ENCODE assay signal across 1 cellular context in the genomic region with DNA sequence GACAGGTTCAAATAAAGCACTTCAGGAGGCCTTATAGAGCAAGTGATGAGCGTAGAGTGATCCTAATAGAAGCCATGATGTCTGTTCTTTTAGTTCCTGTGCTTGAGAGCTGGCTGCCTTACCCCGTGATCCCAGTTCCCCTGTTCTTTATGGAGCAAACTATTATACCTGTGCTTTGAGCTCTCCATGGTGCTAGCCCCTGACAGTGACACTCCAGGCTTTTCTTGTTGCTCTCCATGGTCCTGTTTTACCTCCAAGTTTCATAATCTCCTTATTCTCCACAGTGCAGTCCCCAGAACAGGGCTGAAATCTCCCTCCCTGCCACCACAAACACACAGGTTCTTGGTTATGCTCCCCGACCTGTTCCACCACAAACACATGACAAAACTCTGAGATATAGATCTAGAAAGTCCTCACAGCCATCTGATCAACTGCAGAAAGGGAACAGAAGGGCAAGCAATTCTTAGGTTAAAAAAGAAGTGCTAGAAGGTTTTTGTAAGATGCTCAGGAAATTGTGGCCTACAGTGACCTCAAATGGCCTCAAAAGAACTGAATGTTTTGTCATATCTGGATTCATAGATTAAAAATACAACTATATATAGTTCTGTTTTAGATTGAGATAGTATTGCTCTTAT.
A peak's percentile ranks its signal among the peaks of the same experiment; 100 is the strongest.
TF ChIP-seq lines count a peak whose summit lies in the region.

No MANE protein-coding gene starts in this region.

TF ChIP-seq in HepG2, 621 proteins besides CTCF, POLR2A, EP300 and RAD21 (continued from another document and continues in another):
- TF ChIP-seq ZNF333 (CRISPR knock-in tag; IDR thresholded peaks at IDR 0.05; ENCODE audit: borderline replicate concordance) (0 out of 2 replicates have a peak, but pooled peaks have one; percentile 44), THYN1 (CRISPR knock-in tag; IDR thresholded peaks at IDR 0.05; ENCODE audit: borderline replicate concordance, low read depth) (no peak), ONECUT2 (CRISPR knock-in tag; IDR thresholded peaks at IDR 0.05) (peak; percentile 71), CENPX (CRISPR knock-in tag; IDR thresholded peaks at IDR 0.05) (no peak), YEATS2 (CRISPR knock-in tag; IDR thresholded peaks at IDR 0.05; ENCODE audit: borderline replicate concordance) (peak; percentile 89; the same call in 1 of the 2 replicates), ATAD3A (CRISPR knock-in tag; IDR thresholded peaks at IDR 0.05) (peak; percentile 82; the same call in 1 of the 2 replicates), ZNF619 (CRISPR knock-in tag; IDR thresholded peaks at IDR 0.05) (no peak), ARHGAP35 (CRISPR knock-in tag; IDR thresholded peaks at IDR 0.05; ENCODE audit: borderline replicate concordance) (peak; percentile 89; the same call in 1 of the 2 replicates), CCDC6 (CRISPR knock-in tag; IDR thresholded peaks at IDR 0.05) (peak; percentile 64; the same call in 1 of the 2 replicates), DR1 (CRISPR knock-in tag; IDR thresholded peaks at IDR 0.05) (peak; percentile 53; the same call in 1 of the 2 replicates), ZNF430 (CRISPR knock-in tag; IDR thresholded peaks at IDR 0.05) (peak; percentile 96), RFX3 (CRISPR knock-in tag; IDR thresholded peaks at IDR 0.05) (peak; percentile 62; the same call in 1 of the 2 replicates), HOXA3 (CRISPR knock-in tag; IDR thresholded peaks at IDR 0.05) (0 out of 2 replicates have a peak, but pooled peaks have one; percentile 48), SNAI1 (CRISPR knock-in tag; IDR thresholded peaks at IDR 0.05; ENCODE audit: borderline replicate concordance) (peak; percentile 93), RELA (CRISPR knock-in tag; IDR thresholded peaks at IDR 0.05) (no peak), ZNF749 (CRISPR knock-in tag; IDR thresholded peaks at IDR 0.05; ENCODE audit: borderline replicate concordance) (peak; percentile 92), ZFP62 (CRISPR knock-in tag; IDR thresholded peaks at IDR 0.05) (no peak), ZNF317 (CRISPR knock-in tag; IDR thresholded peaks at IDR 0.05) (peak; percentile 81), ZNF674 (CRISPR knock-in tag; IDR thresholded peaks at IDR 0.05; ENCODE audit: low read depth) (no peak), ZNF205 (CRISPR knock-in tag; IDR thresholded peaks at IDR 0.05) (peak; percentile 92), EHMT2 (IDR thresholded peaks at IDR 0.05; ENCODE audit: borderline replicate concordance, low read depth, low read length) (peak; percentile 99), JUN (CRISPR knock-in tag; IDR thresholded peaks at IDR 0.05) (no peak), TOPORS (CRISPR knock-in tag; IDR thresholded peaks at IDR 0.05) (peak; percentile 83; the same call in 1 of the 2 replicates), ZNF546 (CRISPR knock-in tag; conservative IDR thresholded peaks at IDR 0.05) (0 out of 2 replicates have a peak, but pooled peaks have one; percentile 60), ZNF570 (CRISPR knock-in tag; IDR thresholded peaks at IDR 0.05; ENCODE audit: borderline replicate concordance) (no peak), ZNF891 (CRISPR knock-in tag; IDR thresholded peaks at IDR 0.05) (no peak), ZNF44 (CRISPR knock-in tag; IDR thresholded peaks at IDR 0.05) (peak; percentile 66; the same call in 1 of the 2 replicates), ZNF446 (CRISPR knock-in tag; IDR thresholded peaks at IDR 0.05) (peak; percentile 95), MIER2 (CRISPR knock-in tag; IDR thresholded peaks at IDR 0.05) (peak; percentile 100)
- TF ChIP-seq, protein P1, sequence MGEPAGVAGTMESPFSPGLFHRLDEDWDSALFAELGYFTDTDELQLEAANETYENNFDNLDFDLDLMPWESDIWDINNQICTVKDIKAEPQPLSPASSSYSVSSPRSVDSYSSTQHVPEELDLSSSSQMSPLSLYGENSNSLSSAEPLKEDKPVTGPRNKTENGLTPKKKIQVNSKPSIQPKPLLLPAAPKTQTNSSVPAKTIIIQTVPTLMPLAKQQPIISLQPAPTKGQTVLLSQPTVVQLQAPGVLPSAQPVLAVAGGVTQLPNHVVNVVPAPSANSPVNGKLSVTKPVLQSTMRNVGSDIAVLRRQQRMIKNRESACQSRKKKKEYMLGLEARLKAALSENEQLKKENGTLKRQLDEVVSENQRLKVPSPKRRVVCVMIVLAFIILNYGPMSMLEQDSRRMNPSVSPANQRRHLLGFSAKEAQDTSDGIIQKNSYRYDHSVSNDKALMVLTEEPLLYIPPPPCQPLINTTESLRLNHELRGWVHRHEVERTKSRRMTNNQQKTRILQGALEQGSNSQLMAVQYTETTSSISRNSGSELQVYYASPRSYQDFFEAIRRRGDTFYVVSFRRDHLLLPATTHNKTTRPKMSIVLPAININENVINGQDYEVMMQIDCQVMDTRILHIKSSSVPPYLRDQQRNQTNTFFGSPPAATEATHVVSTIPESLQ (CRISPR knock-in tag; conservative IDR thresholded peaks at IDR 0.05): peak; percentile 98
- TF ChIP-seq, protein P2, sequence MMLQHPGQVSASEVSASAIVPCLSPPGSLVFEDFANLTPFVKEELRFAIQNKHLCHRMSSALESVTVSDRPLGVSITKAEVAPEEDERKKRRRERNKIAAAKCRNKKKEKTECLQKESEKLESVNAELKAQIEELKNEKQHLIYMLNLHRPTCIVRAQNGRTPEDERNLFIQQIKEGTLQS (CRISPR knock-in tag; IDR thresholded peaks at IDR 0.05): peak; percentile 88
- TF ChIP-seq, protein P3, sequence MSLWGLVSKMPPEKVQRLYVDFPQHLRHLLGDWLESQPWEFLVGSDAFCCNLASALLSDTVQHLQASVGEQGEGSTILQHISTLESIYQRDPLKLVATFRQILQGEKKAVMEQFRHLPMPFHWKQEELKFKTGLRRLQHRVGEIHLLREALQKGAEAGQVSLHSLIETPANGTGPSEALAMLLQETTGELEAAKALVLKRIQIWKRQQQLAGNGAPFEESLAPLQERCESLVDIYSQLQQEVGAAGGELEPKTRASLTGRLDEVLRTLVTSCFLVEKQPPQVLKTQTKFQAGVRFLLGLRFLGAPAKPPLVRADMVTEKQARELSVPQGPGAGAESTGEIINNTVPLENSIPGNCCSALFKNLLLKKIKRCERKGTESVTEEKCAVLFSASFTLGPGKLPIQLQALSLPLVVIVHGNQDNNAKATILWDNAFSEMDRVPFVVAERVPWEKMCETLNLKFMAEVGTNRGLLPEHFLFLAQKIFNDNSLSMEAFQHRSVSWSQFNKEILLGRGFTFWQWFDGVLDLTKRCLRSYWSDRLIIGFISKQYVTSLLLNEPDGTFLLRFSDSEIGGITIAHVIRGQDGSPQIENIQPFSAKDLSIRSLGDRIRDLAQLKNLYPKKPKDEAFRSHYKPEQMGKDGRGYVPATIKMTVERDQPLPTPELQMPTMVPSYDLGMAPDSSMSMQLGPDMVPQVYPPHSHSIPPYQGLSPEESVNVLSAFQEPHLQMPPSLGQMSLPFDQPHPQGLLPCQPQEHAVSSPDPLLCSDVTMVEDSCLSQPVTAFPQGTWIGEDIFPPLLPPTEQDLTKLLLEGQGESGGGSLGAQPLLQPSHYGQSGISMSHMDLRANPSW (CRISPR knock-in tag; IDR thresholded peaks at IDR 0.05; ENCODE audit: borderline replicate concordance): no peak
- TF ChIP-seq, protein P4, sequence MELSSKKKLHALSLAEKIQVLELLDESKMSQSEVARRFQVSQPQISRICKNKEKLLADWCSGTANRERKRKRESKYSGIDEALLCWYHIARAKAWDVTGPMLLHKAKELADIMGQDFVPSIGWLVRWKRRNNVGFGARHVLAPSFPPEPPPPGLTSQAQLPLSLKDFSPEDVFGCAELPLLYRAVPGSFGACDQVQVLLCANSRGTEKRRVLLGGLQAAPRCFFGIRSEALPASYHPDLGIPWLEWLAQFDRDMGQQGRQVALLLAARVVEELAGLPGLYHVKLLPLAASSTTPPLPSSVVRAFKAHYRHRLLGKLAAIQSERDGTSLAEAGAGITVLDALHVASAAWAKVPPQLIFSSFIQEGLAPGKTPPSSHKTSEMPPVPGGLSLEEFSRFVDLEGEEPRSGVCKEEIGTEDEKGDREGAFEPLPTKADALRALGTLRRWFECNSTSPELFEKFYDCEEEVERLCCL (CRISPR knock-in tag; IDR thresholded peaks at IDR 0.05; ENCODE audit: borderline replicate concordance): peak; percentile 81; the same call in 1 of the 2 replicates
- TF ChIP-seq, protein P5, sequence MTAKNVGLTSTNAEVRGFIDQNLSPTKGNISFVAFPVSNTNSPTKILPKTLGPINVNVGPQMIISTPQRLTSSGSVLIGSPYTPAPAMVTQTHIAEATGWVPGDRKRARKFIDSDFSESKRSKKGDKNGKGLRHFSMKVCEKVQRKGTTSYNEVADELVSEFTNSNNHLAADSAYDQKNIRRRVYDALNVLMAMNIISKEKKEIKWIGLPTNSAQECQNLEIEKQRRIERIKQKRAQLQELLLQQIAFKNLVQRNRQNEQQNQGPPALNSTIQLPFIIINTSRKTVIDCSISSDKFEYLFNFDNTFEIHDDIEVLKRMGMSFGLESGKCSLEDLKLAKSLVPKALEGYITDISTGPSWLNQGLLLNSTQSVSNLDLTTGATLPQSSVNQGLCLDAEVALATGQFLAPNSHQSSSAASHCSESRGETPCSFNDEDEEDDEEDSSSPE (CRISPR knock-in tag; IDR thresholded peaks at IDR 0.05): peak; percentile 54; the same call in 1 of the 2 replicates
- TF ChIP-seq, protein P6, sequence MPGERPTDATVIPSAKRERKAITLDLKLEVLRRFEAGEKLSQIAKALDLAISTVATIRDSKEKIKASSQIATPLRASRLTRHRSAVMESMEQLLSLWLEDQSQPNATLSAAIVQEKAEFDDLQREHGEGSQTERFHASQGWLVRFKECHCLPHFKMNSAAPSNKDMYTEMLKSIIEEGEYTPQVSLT (CRISPR knock-in tag; IDR thresholded peaks at IDR 0.05; ENCODE audit: borderline replicate concordance, low read depth): no peak
- TF ChIP-seq, protein P7, sequence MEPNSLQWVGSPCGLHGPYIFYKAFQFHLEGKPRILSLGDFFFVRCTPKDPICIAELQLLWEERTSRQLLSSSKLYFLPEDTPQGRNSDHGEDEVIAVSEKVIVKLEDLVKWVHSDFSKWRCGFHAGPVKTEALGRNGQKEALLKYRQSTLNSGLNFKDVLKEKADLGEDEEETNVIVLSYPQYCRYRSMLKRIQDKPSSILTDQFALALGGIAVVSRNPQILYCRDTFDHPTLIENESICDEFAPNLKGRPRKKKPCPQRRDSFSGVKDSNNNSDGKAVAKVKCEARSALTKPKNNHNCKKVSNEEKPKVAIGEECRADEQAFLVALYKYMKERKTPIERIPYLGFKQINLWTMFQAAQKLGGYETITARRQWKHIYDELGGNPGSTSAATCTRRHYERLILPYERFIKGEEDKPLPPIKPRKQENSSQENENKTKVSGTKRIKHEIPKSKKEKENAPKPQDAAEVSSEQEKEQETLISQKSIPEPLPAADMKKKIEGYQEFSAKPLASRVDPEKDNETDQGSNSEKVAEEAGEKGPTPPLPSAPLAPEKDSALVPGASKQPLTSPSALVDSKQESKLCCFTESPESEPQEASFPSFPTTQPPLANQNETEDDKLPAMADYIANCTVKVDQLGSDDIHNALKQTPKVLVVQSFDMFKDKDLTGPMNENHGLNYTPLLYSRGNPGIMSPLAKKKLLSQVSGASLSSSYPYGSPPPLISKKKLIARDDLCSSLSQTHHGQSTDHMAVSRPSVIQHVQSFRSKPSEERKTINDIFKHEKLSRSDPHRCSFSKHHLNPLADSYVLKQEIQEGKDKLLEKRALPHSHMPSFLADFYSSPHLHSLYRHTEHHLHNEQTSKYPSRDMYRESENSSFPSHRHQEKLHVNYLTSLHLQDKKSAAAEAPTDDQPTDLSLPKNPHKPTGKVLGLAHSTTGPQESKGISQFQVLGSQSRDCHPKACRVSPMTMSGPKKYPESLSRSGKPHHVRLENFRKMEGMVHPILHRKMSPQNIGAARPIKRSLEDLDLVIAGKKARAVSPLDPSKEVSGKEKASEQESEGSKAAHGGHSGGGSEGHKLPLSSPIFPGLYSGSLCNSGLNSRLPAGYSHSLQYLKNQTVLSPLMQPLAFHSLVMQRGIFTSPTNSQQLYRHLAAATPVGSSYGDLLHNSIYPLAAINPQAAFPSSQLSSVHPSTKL (CRISPR knock-in tag; IDR thresholded peaks at IDR 0.05): peak; percentile 87
- TF ChIP-seq, protein P8, sequence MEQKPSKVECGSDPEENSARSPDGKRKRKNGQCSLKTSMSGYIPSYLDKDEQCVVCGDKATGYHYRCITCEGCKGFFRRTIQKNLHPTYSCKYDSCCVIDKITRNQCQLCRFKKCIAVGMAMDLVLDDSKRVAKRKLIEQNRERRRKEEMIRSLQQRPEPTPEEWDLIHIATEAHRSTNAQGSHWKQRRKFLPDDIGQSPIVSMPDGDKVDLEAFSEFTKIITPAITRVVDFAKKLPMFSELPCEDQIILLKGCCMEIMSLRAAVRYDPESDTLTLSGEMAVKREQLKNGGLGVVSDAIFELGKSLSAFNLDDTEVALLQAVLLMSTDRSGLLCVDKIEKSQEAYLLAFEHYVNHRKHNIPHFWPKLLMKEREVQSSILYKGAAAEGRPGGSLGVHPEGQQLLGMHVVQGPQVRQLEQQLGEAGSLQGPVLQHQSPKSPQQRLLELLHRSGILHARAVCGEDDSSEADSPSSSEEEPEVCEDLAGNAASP (CRISPR knock-in tag; IDR thresholded peaks at IDR 0.05; ENCODE audit: borderline replicate concordance): peak; percentile 87
- TF ChIP-seq, protein P9, sequence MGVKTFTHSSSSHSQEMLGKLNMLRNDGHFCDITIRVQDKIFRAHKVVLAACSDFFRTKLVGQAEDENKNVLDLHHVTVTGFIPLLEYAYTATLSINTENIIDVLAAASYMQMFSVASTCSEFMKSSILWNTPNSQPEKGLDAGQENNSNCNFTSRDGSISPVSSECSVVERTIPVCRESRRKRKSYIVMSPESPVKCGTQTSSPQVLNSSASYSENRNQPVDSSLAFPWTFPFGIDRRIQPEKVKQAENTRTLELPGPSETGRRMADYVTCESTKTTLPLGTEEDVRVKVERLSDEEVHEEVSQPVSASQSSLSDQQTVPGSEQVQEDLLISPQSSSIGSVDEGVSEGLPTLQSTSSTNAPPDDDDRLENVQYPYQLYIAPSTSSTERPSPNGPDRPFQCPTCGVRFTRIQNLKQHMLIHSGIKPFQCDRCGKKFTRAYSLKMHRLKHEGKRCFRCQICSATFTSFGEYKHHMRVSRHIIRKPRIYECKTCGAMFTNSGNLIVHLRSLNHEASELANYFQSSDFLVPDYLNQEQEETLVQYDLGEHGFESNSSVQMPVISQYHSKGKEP (CRISPR knock-in tag; IDR thresholded peaks at IDR 0.05): peak; percentile 99
- TF ChIP-seq, protein P10, sequence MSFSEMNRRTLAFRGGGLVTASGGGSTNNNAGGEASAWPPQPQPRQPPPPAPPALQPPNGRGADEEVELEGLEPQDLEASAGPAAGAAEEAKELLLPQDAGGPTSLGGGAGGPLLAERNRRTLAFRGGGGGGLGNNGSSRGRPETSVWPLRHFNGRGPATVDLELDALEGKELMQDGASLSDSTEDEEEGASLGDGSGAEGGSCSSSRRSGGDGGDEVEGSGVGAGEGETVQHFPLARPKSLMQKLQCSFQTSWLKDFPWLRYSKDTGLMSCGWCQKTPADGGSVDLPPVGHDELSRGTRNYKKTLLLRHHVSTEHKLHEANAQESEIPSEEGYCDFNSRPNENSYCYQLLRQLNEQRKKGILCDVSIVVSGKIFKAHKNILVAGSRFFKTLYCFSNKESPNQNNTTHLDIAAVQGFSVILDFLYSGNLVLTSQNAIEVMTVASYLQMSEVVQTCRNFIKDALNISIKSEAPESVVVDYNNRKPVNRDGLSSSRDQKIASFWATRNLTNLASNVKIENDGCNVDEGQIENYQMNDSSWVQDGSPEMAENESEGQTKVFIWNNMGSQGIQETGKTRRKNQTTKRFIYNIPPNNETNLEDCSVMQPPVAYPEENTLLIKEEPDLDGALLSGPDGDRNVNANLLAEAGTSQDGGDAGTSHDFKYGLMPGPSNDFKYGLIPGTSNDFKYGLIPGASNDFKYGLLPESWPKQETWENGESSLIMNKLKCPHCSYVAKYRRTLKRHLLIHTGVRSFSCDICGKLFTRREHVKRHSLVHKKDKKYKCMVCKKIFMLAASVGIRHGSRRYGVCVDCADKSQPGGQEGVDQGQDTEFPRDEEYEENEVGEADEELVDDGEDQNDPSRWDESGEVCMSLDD (CRISPR knock-in tag; IDR thresholded peaks at IDR 0.05; ENCODE audit: borderline replicate concordance): peak; percentile 79; the same call in 1 of the 2 replicates
